In the genomic region with DNA sequence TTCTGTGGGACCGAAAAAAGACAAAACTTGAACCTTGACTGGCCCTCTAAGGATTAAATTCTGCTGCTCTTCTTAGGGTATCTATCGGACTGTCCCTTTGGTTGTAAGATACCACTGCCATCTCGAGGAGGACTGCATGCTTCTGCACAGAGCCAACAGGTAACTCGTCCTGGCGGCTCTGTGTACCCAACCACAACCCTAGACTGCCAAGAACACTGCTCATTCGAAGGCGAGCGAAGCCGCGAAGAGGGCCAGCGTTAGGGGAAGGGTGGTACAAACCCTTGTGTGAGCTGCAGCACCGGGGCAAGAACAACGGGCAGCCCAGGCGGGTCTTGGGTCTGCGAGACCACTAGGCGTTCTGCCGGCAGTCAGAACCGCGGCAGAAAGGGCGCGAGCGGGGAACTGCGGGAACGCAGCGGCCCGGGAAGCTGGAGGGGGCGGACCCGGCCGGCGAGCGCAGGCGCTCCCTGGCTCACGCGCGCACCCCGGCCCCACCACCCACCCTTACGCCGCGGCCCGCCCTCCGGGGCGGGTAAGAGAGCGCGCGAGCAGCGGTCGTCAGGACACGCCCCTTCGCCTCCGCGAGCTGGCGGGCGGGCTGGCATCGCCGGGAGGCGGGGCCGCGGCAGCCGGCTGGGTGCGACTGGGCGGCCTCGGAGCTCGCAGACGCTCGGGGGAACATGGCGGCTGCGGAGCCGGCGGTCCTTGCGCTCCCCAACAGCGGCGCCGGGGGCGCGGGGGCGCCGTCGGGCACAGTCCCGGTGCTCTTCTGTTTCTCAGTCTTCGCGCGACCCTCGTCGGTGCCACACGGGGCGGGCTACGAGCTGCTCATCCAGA, we compare ENCODE assay signal across 8 cellular contexts. TPM values are rescaled to one million over a fixed set of nuclear protein-coding genes. Genes with fewer than 3 reads are reported as not detected.
DNase-seq lines count a peak whose midpoint lies in the region; ATAC-seq and TF ChIP-seq lines count a peak whose summit lies in the region.

A gene (plus strand): TSS at position 663 of the 837 bp plus-strand sequence. CDS start 18 bp downstream, at position 681.

- H3K4me2 ChIP-seq in SK-N-SH = peak within 1 kb of the TSS; percentile 92

- H3K4me1 ChIP-seq in SK-N-SH (ENCODE audit: control insufficient read depth in 1 of 2, insufficient read depth in 2 of 2, low read depth in 1 of 2, low read length in 1 of 2) = peaks cover 0 to 29% of the 10 kb centered on the region in 2 experiments; a peak in 3 of 4 replicates

- no peaks in the 10 kb centered on the region for H3K27me3 ChIP-seq in SK-N-SH (ENCODE audit: insufficient read depth)

- H2AFZ ChIP-seq in SK-N-SH (ENCODE audit: low read depth) = peak within 1 kb of the TSS; percentile 96

- CTCF ChIA-PET in SK-N-SH (lab: Yijun Ruan, JAX) = interaction anchor here (0.6 to 6.7 kb wide), 17 partner anchors 11 to 677 kb away, joined by 3 to 54 read pairs (median 5); a partner anchor contains a TSS

- no peaks in the 10 kb centered on the region for H3K9me2 ChIP-seq in SK-N-SH

- no peak for TF ChIP-seq EP300 in SK-N-SH (IDR thresholded peaks at IDR 0.05; ENCODE audit: borderline replicate concordance in 1 of 2, low read depth in 1 of 2, low read length in 1 of 2)

- H4K20me1 ChIP-seq in SK-N-SH (ENCODE audit: insufficient read depth) = no peaks in the 10 kb centered on the region

- H3K4me3 ChIP-seq in SK-N-SH (ENCODE audit: low read depth in 2 of 2, low read length in 1 of 2) = peak within 1 kb of the TSS; percentile 86 to 98

- peak; percentile 60 for TF ChIP-seq RAD21 in SK-N-SH (IDR thresholded peaks at IDR 0.05; ENCODE audit: low read length)

- H3K36me3 ChIP-seq in SK-N-SH (replicated peaks in 1 of 2; ENCODE audit: control insufficient read depth in 1 of 2, insufficient read depth in 2 of 2, low read length in 1 of 2) = no peaks in the 10 kb centered on the region

- no peaks in the 10 kb centered on the region for H3K9me3 ChIP-seq in SK-N-SH

- TF ChIP-seq CTCF in SK-N-SH (IDR thresholded peaks at IDR 0.05) (no peak), omental fat pad (IDR thresholded peaks at IDR 0.05) (no peak)

- H3K27ac ChIP-seq in SK-N-SH (ENCODE audit: low read depth in 2 of 2, low read length in 1 of 2) (peak within 1 kb of the TSS; percentile 44 to 93; a peak in 3 of 4 replicates), temporal lobe (ENCODE audit: low read depth, low read length) (peak within 1 kb of the TSS; percentile 74)

- POLR2A ChIA-PET in SK-N-SH (lab: Yijun Ruan, JAX) = interaction anchor here (0.6 to 1.3 kb wide), 4 partner anchors 19 to 193 kb away, joined by 3 to 6 read pairs (median 4); no protein-coding TSS in a partner anchor

- peak; percentile 92 for ATAC-seq in HG02610 (IDR thresholded peaks at IDR 0.05; ENCODE audit: unreplicated experiment)
- ATAC-seq in omental fat pad (ENCODE audit: low FRiP score) = peak; percentile 98

- 1% methylated on average over 30 of the region's 87 CpGs for WGBS in SK-N-SH (ENCODE audit: low lambda C conversion rate)

- peaks cover 5% of the 10 kb centered on the region for H3F3A ChIP-seq in SK-N-SH (replicated peaks; ENCODE audit: insufficient read depth)

- H3K79me2 ChIP-seq in SK-N-SH (ENCODE audit: insufficient read depth) = peaks cover 4% of the 10 kb centered on the region; the same call in 1 of the 2 replicates

- H3K9ac ChIP-seq in SK-N-SH = peak within 1 kb of the TSS; percentile 64

- TF ChIP-seq POLR2A in GM10847 (IDR thresholded peaks at IDR 0.05; ENCODE audit: extremely low read depth, insufficient read length) = peak; percentile 48

- DNase-seq in NCI-H1048 (lab: John Stamatoyannopoulos, UW) (peak; percentile 89), SK-N-SH (peak; percentile 97), globus pallidus (ENCODE audit: low spot score) (peak; percentile 92), omental fat pad (ENCODE audit: low spot score) (peak; percentile 65)
- peak; percentile 97 for DNase-seq in activated naive CD4-positive, alpha-beta T cell treated with anti-CD3 and anti-CD28 coated beads, Interleukin-2, amount 50 U/mL, for 16 hours

TF ChIP-seq in SK-N-SH, 30 proteins besides CTCF, POLR2A, EP300 and RAD21:
- TF ChIP-seq YY1 (IDR thresholded peaks at IDR 0.05; ENCODE audit: low read depth) (peak; percentile 85), FOSL2 (IDR thresholded peaks at IDR 0.05; ENCODE audit: borderline replicate concordance, low read depth) (no peak), POLR2AphosphoS5 (IDR thresholded peaks at IDR 0.05; ENCODE audit: low read depth, low read length) (peak; percentile 52; the same call in 1 of the 2 replicates), JUND (IDR thresholded peaks at IDR 0.05) (no peak), SMC3 (IDR thresholded peaks at IDR 0.05; ENCODE audit: low read depth, low read length) (peak; percentile 34; the same call in 1 of the 2 replicates), MXI1 (IDR thresholded peaks at IDR 0.05; ENCODE audit: low read depth, low read length) (0 out of 2 replicates have a peak, but pooled peaks have one; percentile 72), MEF2A (IDR thresholded peaks at IDR 0.05; ENCODE audit: borderline replicate concordance, low read depth) (0 out of 2 replicates have a peak, but pooled peaks have one; percentile 5), TCF12 (IDR thresholded peaks at IDR 0.05) (no peak), FOXJ3 (CRISPR knock-in tag; IDR thresholded peaks at IDR 0.05) (no peak), NRF1 (IDR thresholded peaks at IDR 0.05; ENCODE audit: low read depth, low read length) (peak; percentile 84), RCOR1 (IDR thresholded peaks at IDR 0.05; ENCODE audit: low read length) (no peak), GABPA (IDR thresholded peaks at IDR 0.05; ENCODE audit: low read depth) (no peak), TAF1 (IDR thresholded peaks at IDR 0.05; ENCODE audit: borderline replicate concordance, low read depth, low read length) (peak; percentile 56), RFX5 (IDR thresholded peaks at IDR 0.05; ENCODE audit: low read length) (no peak)
- TF ChIP-seq, protein P1, sequence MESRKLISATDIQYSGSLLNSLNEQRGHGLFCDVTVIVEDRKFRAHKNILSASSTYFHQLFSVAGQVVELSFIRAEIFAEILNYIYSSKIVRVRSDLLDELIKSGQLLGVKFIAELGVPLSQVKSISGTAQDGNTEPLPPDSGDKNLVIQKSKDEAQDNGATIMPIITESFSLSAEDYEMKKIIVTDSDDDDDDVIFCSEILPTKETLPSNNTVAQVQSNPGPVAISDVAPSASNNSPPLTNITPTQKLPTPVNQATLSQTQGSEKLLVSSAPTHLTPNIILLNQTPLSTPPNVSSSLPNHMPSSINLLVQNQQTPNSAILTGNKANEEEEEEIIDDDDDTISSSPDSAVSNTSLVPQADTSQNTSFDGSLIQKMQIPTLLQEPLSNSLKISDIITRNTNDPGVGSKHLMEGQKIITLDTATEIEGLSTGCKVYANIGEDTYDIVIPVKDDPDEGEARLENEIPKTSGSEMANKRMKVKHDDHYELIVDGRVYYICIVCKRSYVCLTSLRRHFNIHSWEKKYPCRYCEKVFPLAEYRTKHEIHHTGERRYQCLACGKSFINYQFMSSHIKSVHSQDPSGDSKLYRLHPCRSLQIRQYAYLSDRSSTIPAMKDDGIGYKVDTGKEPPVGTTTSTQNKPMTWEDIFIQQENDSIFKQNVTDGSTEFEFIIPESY (IDR thresholded peaks at IDR 0.05; ENCODE audit: borderline replicate concordance, low read depth) = 0 out of 2 replicates have a peak, but pooled peaks have one; percentile 5
- TF ChIP-seq, protein P2, sequence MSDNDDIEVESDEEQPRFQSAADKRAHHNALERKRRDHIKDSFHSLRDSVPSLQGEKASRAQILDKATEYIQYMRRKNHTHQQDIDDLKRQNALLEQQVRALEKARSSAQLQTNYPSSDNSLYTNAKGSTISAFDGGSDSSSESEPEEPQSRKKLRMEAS (IDR thresholded peaks at IDR 0.05; ENCODE audit: low read depth) = 0 out of 2 replicates have a peak, but pooled peaks have one; percentile 21
TF ChIP-seq in SK-N-SH: peak in this region for 9.

RNA-seq across cellular contexts. Expression of the gene that starts here (rescaled TPM):
- 20.6 and 26.2 TPM in 2 replicates for polyA plus RNA-seq in SK-N-SH (2012; rRNA removed)
- 38.5 and 40.4 TPM in 2 replicates for polyA plus RNA-seq in SK-N-SH (2012; cell fraction: cytosol; rRNA removed)
- polyA plus RNA-seq in SK-N-SH (2012; cell fraction: nucleus; rRNA removed) = 7.5 and 9.4 TPM in 2 replicates
- total RNA-seq in omental fat pad (10 to 100 TPM; 24.5 to 37.3 (median 29.2) TPM), temporal lobe (17.7 TPM)

Comparison
In these comparisons a context has a peak if more than half of its experiments do, and no peak if none do; other contexts are left out.
1. Peak in every context shown above with its lines: DNase-seq, ATAC-seq, H3K4me3 ChIP-seq and H3K27ac ChIP-seq.